8 cellular contexts compared by ENCODE assay signal in the genomic region with DNA sequence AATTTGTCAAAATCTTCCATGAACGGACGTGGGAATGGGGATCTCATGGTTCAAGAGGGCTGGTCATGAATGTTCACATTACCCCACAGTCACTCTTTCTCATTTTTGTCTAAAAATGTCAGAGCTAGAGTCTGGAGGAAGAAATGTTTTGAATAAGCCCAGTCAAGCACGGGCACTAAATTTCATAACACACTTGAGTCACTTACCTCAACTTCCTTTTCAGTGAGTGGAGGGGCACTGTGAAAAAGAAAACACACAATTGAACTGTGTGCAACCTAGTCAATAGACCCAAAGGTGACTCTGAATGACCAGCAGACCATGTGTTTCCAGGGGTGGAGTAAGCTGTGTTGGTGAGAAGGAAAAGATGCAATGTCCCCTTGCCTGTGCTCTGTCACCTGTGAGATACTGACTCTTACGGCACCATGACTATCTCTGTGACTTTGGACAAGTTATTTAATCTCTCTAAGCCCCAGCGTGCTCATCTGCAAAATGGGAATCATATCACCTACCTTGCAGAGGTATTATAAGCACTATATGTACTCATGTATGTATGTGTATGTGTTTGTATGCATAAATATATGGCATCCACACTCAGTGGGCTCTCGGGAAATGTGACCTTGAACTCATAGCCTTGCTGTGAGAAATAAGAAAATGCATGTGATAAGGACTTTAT. TPM values are rescaled to one million over a fixed set of nuclear protein-coding genes. Genes with fewer than 3 reads are reported as not detected.
DNase-seq lines count a peak whose midpoint lies in the region; ATAC-seq and TF ChIP-seq lines count a peak whose summit lies in the region.

No MANE protein-coding gene starts in this region.

- DNase-seq in HT1080 (ENCODE audit: low read depth) (peak; percentile 71), dermis microvascular lymphatic vessel endothelial cell (ENCODE audit: low read depth in 2 of 2) (peak; percentile 80 to 91), osteoblast (ENCODE audit: insufficient read length, low spot score, missing footprints) (peak; percentile 79), DMS153 treated with DMSO at 0.1 percent for 48 hours (lab: John Stamatoyannopoulos, UW; ENCODE audit: unreplicated experiment) (no peak), superior temporal gyrus (ENCODE audit: extremely low spot score) (no peak), cerebellum (ENCODE audit: low spot score) (no peak)
- DNase-seq in T-helper 2 cell treated with Interferon-gamma antibody and Interleukin-4, amounts not matched to agents 5 μg/mL and 100 μg/mL, for 36 hours (ENCODE audit: low spot score): no peak

- H2AFZ ChIP-seq in osteoblast (ENCODE audit: low read length): peak overlapping the region; percentile 49

- peak overlapping the region; percentile 84 for H3K27ac ChIP-seq in osteoblast (ENCODE audit: low read depth, low read length)

- no peak for TF ChIP-seq CTCF in osteoblast (IDR thresholded peaks at IDR 0.05; ENCODE audit: extremely low read depth, low read depth, low read length)

- H3K36me3 Mint-ChIP-seq in T-helper 2 cell treated with Interferon-gamma antibody and Interleukin-4, amounts not matched to agents 5 μg/mL and 100 μg/mL, for 36 hours (ENCODE audit: low read depth): no peaks in the 10 kb centered on the region

- peaks cover 10% of the 10 kb centered on the region for H3K27me3 Mint-ChIP-seq in T-helper 2 cell treated with Interferon-gamma antibody and Interleukin-4, amounts not matched to agents 5 μg/mL and 100 μg/mL, for 36 hours (ENCODE audit: low read depth)

- ATAC-seq in GM18909 (IDR thresholded peaks at IDR 0.05; ENCODE audit: poor library complexity, unreplicated experiment): peak; percentile 54

- peaks cover 5% of the 10 kb centered on the region for H3K4me1 Mint-ChIP-seq in T-helper 2 cell treated with Interferon-gamma antibody and Interleukin-4, amounts not matched to agents 5 μg/mL and 100 μg/mL, for 36 hours (ENCODE audit: low read depth)

- peaks cover 38% of the 10 kb centered on the region for H3K4me1 ChIP-seq in osteoblast (ENCODE audit: insufficient read depth, low read length)

- no peak overlapping the region for H3K27ac Mint-ChIP-seq in T-helper 2 cell treated with Interferon-gamma antibody and Interleukin-4, amounts not matched to agents 5 μg/mL and 100 μg/mL, for 36 hours

- H3K36me3 ChIP-seq in osteoblast (ENCODE audit: insufficient read depth, low read length): no peaks in the 10 kb centered on the region

- no peaks in the 10 kb centered on the region for H3K27me3 ChIP-seq in osteoblast (ENCODE audit: insufficient read depth, low read length)

- no peak overlapping the region for H3K4me3 Mint-ChIP-seq in T-helper 2 cell treated with Interferon-gamma antibody and Interleukin-4, amounts not matched to agents 5 μg/mL and 100 μg/mL, for 36 hours

- H3K4me2 ChIP-seq in osteoblast (ENCODE audit: insufficient read depth, low read length): peak overlapping the region; percentile 67

- H3K79me2 ChIP-seq in osteoblast (ENCODE audit: insufficient read depth, low read length): no peaks in the 10 kb centered on the region

- H3K4me3 ChIP-seq in osteoblast (ENCODE audit: insufficient read depth, low read length): peak overlapping the region; percentile 2

- no peaks in the 10 kb centered on the region for H3K9me3 Mint-ChIP-seq in T-helper 2 cell treated with Interferon-gamma antibody and Interleukin-4, amounts not matched to agents 5 μg/mL and 100 μg/mL, for 36 hours

- H3K9me3 ChIP-seq in osteoblast (ENCODE audit: low read depth, low read length): no peaks in the 10 kb centered on the region

- no peaks in the 10 kb centered on the region for H4K20me1 ChIP-seq in osteoblast (ENCODE audit: insufficient read depth, low read length)

RNA-seq across cellular contexts. Expression of a gene that starts 38.2 kb away (rescaled TPM):
- total RNA-seq in HT1080 (2014; rRNA removed; shearing (Covaris generic)): not detected in 2 replicates
- not detected in 2 replicates for polyA plus RNA-seq in HT1080 (2015; cell fraction: cytosol; rRNA removed)
- not detected in 2 replicates for polyA plus RNA-seq in HT1080 (2015; cell fraction: nucleus; rRNA removed)
- total RNA-seq in dermis microvascular lymphatic vessel endothelial cell (62.0 and 441 TPM in 2 replicates), osteoblast (not detected in 2 replicates), cerebellum (15.2 TPM)

Comparison
In these comparisons a context has a peak if more than half of its experiments do, and no peak if none do; other contexts are left out.
1. DNase-seq: peak in HT1080 (single experiment), dermis microvascular lymphatic vessel endothelial cell (2 of 2) and osteoblast (single experiment); none in DMS153 treated with DMSO at 0.1 percent for 48 hours (single experiment), superior temporal gyrus (single experiment), cerebellum (single experiment) and T-helper 2 cell treated with Interferon-gamma antibody and Interleukin-4, amounts not matched to agents 5 μg/mL and 100 μg/mL, for 36 hours (single experiment).
2. RNA of a gene that starts 38.2 kb away (total RNA-seq): 62.0 to 441 TPM in dermis microvascular lymphatic vessel endothelial cell and 15.2 TPM in cerebellum (single experiment); not detected in HT1080 and not detected in osteoblast; every median in the first group is over 10 times any median in the second.